In genomic region chr2:171390941-171391516, GRCh38 we compare ENCODE assay signal across 1 cellular context.
A peak's percentile ranks its signal among the peaks of the same experiment; 100 is the strongest.
TF ChIP-seq lines count a peak whose summit lies in the region.

No MANE protein-coding gene starts in this region.

TF ChIP-seq in GM12878, 131 proteins besides CTCF, POLR2A, EP300 and RAD21 (continued from another document):
- TF ChIP-seq E4F1 (IDR thresholded peaks at IDR 0.05; ENCODE audit: borderline replicate concordance, partially characterized antibody) (no peak), IRF4 (IDR thresholded peaks at IDR 0.05; ENCODE audit: low read depth, low read length) (peak; percentile 58; the same call in 1 of the 2 replicates), SIX5 (IDR thresholded peaks at IDR 0.05; ENCODE audit: low read depth, low read length, severe bottlenecking) (no peak), BHLHE40 (IDR thresholded peaks at IDR 0.05; ENCODE audit: borderline replicate concordance in 1 of 2, low read depth in 2 of 2, low read length in 1 of 2) (peak in 1 of 2 experiments; percentile 43; a peak in 1 of 4 replicates), RUNX3 (IDR thresholded peaks at IDR 0.05; ENCODE audit: low read length) (peak; percentile 76), RAD51 (IDR thresholded peaks at IDR 0.05) (0 out of 2 replicates have a peak, but pooled peaks have one; percentile 44), MEF2B (IDR thresholded peaks at IDR 0.05; ENCODE audit: partially characterized antibody, poor library complexity, severe bottlenecking) (peak; percentile 69), CREB1 (IDR thresholded peaks at IDR 0.05; ENCODE audit: low read depth) (peak; percentile 61; the same call in 1 of the 2 replicates), POLR2AphosphoS2 (IDR thresholded peaks at IDR 0.05; ENCODE audit: low read depth, low read length) (no peak), CBX3 (IDR thresholded peaks at IDR 0.05; ENCODE audit: borderline replicate concordance, low read depth) (no peak), NKRF (conservative IDR thresholded peaks at IDR 0.05) (no peak), MTA2 (IDR thresholded peaks at IDR 0.05; ENCODE audit: low read depth) (peak; percentile 83; the same call in 1 of the 2 replicates), CHD4 (IDR thresholded peaks at IDR 0.05) (no peak), POLR2AphosphoS5 (IDR thresholded peaks at IDR 0.05; ENCODE audit: low read length) (no peak), SREBF2 (IDR thresholded peaks at IDR 0.05; ENCODE audit: low read length) (no peak), SMAD1 (IDR thresholded peaks at IDR 0.05; ENCODE audit: low read depth, partially characterized antibody) (no peak), JUND (IDR thresholded peaks at IDR 0.05; ENCODE audit: low read depth, low read length) (peak; percentile 51; the same call in 1 of the 2 replicates)
- TF ChIP-seq, protein P1, sequence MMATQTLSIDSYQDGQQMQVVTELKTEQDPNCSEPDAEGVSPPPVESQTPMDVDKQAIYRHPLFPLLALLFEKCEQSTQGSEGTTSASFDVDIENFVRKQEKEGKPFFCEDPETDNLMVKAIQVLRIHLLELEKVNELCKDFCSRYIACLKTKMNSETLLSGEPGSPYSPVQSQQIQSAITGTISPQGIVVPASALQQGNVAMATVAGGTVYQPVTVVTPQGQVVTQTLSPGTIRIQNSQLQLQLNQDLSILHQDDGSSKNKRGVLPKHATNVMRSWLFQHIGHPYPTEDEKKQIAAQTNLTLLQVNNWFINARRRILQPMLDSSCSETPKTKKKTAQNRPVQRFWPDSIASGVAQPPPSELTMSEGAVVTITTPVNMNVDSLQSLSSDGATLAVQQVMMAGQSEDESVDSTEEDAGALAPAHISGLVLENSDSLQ (IDR thresholded peaks at IDR 0.05): peak; percentile 51; the same call in 1 of the 2 replicates
